Comparison of ENCODE assay signal across 8 cellular contexts in the genomic region with DNA sequence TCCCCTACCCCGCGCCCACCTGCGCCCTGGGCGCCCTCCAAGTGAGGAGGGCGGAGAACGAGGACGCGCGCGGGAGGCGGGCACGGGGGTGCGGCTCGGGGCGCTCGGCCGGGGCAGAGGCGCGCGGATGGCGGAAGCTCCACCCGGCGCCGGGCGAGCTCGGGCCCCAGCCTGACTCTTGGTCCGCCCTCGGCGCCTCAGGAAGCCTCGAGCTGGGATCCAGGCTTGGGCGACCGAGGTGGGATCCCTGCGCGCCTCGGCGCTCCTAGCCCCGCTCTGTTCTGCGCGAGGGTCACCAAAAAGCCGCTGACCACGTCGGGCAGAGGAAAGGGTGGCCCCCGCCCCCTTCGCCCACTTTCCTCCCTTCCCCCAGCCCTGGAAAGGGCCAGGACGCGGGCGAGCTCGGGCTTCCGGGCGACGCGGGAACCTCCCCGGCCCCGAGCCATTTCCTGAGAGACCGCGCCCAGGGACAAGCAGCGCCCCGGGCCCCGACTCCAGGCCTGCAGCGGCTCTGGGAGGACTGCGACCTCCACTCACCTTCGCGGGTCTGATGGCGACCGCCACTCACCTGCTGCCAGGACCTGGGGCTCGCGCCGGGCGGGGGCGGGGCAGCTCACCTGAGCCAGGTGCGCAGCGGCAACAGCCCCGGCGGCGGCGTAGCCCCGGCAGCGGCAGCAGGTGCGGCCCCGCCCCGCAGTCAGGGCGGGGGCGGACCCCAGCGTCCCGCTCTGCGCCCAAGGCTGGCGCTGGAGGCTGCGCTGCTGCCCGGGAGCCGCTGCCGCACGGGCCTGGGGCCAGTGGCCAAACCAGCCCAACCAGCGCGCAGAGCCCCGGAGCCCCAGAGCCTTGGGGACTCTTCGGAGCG. TPM values are rescaled to one million over a fixed set of nuclear protein-coding genes. Genes with fewer than 3 reads are reported as not detected.
DNase-seq lines count a peak whose midpoint lies in the region; ATAC-seq and TF ChIP-seq lines count a peak whose summit lies in the region.

No MANE protein-coding gene starts in this region.

- H3K27me3 ChIP-seq in foreskin keratinocyte (no peaks in the 10 kb centered on the region), prostate gland (replicated peaks; ENCODE audit: insufficient read depth) (no peaks in the 10 kb centered on the region)

- peak overlapping the region; percentile 97 for H3K4me3 Mint-ChIP-seq in activated CD8-positive, alpha-beta T cell treated with anti-CD3 and anti-CD28 coated beads, Interleukin-2, amount 10 ng/mL, durations not matched to agents 7 days and 5 days

- H3K27me3 Mint-ChIP-seq in activated CD8-positive, alpha-beta T cell treated with anti-CD3 and anti-CD28 coated beads, Interleukin-2, amount 10 ng/mL, durations not matched to agents 7 days and 5 days (ENCODE audit: low read depth), result no peaks in the 10 kb centered on the region

- H3K4me1 ChIP-seq in foreskin keratinocyte, result peaks cover 11% of the 10 kb centered on the region
- peaks cover 8% of the 10 kb centered on the region for H3K4me1 ChIP-seq in prostate gland (replicated peaks)

- H3K36me3 ChIP-seq in prostate gland, result no peaks in the 10 kb centered on the region

- peaks cover 30% of the 10 kb centered on the region for H3K4me1 Mint-ChIP-seq in activated CD8-positive, alpha-beta T cell treated with anti-CD3 and anti-CD28 coated beads, Interleukin-2, amount 10 ng/mL, durations not matched to agents 7 days and 5 days (ENCODE audit: low read depth)

- DNase-seq in COR-L47 (lab: John Stamatoyannopoulos, UW) (peak; percentile 42), LNCaP clone FGC (ENCODE audit: low read depth) (peak; percentile 34), foreskin keratinocyte (no peak), prostate gland (ENCODE audit: low spot score) (peak; percentile 48), erythroblast (lab: John Stamatoyannopoulos, UW) (no peak), GF-D8 (lab: John Stamatoyannopoulos, UW) (no peak)
- peak; percentile 69 for DNase-seq in activated CD8-positive, alpha-beta T cell treated with anti-CD3 and anti-CD28 coated beads, Interleukin-2, amount 10 ng/mL, durations not matched to agents 7 days and 5 days

- H3K27ac ChIP-seq in foreskin keratinocyte (no peak overlapping the region), prostate gland (peak overlapping the region; percentile 80 to 83)

- under 1% methylated on average over 70 of the region's 97 CpGs for WGBS in prostate gland

- TF ChIP-seq POLR2A in prostate gland (IDR thresholded peaks at IDR 0.05), result peak; percentile 24
- TF ChIP-seq POLR2A in erythroblast (IDR thresholded peaks at IDR 0.05; ENCODE audit: low read length), result no peak

- H3K36me3 Mint-ChIP-seq in activated CD8-positive, alpha-beta T cell treated with anti-CD3 and anti-CD28 coated beads, Interleukin-2, amount 10 ng/mL, durations not matched to agents 7 days and 5 days (ENCODE audit: low read depth), result peaks cover 8% of the 10 kb centered on the region

- CTCF ChIA-PET in activated CD8-positive, alpha-beta T cell treated with anti-CD3 and anti-CD28 coated beads, Interleukin-2, amount 10 ng/mL, durations not matched to agents 7 days and 5 days (lab: Charles Lee), result interaction anchor here (0.9 to 5.4 kb wide), 5 partner anchors 10 to 167 kb away, joined by 4 to 60 read pairs (median 7); a partner anchor contains a TSS

- ATAC-seq in activated CD8-positive, alpha-beta T cell treated with anti-CD3 and anti-CD28 coated beads, Interleukin-2, amount 10 ng/mL, durations not matched to agents 7 days and 5 days, result peak; percentile 58
- peak; percentile 63 for ATAC-seq in foreskin keratinocyte
- ATAC-seq in HG02798 (IDR thresholded peaks at IDR 0.05; ENCODE audit: poor library complexity, unreplicated experiment), result no peak

- H3K9me3 Mint-ChIP-seq in activated CD8-positive, alpha-beta T cell treated with anti-CD3 and anti-CD28 coated beads, Interleukin-2, amount 10 ng/mL, durations not matched to agents 7 days and 5 days (ENCODE audit: insufficient read depth), result no peaks in the 10 kb centered on the region

- no peaks in the 10 kb centered on the region for H3K9me3 ChIP-seq in prostate gland

- intact Hi-C loops in prostate gland (cut with DNase I), result no loop called here

- peak overlapping the region; percentile 93 for H3K27ac Mint-ChIP-seq in activated CD8-positive, alpha-beta T cell treated with anti-CD3 and anti-CD28 coated beads, Interleukin-2, amount 10 ng/mL, durations not matched to agents 7 days and 5 days

- TF ChIP-seq CTCF in LNCaP clone FGC (IDR thresholded peaks at IDR 0.05; ENCODE audit: control insufficient read depth, extremely low read depth, insufficient read depth) (no peak), foreskin keratinocyte (conservative IDR thresholded peaks at IDR 0.05) (no peak), prostate gland (IDR thresholded peaks at IDR 0.05) (no peak)

- H3K4me3 ChIP-seq in LNCaP clone FGC (ENCODE audit: low read depth, low read length) (peak overlapping the region; percentile 69), prostate gland (peak overlapping the region; percentile 52 to 67)

- POLR2A ChIA-PET in activated CD8-positive, alpha-beta T cell treated with anti-CD3 and anti-CD28 coated beads, Interleukin-2, amount 10 ng/mL, durations not matched to agents 7 days and 5 days (lab: Charles Lee), result interaction anchor here (0.8 to 3.9 kb wide), 12 partner anchors 10 to 148 kb away, joined by 3 to 59 read pairs (median 5); a partner anchor contains a TSS

RNA-seq across cellular contexts. Expression of a gene that starts 2.2 kb away (rescaled TPM):
- total RNA-seq in activated CD8-positive, alpha-beta T cell treated with anti-CD3 and anti-CD28 coated beads, Interleukin-2, amount 10 ng/mL, durations not matched to agents 7 days and 5 days, result 100 to 1,000 TPM; 160 to 168 TPM
- total RNA-seq in foreskin keratinocyte, result 10.8 and 11.8 TPM in 2 replicates
- polyA plus RNA-seq in foreskin keratinocyte, result 14.4 and 17.7 TPM in 2 replicates
- total RNA-seq in prostate gland, result 10 to 100 TPM; 40.4 to 75.6 TPM

RNA-seq across cellular contexts. Expression of a gene that starts 23.0 kb away (rescaled TPM):
- under 1 TPM in 1 of 2 experiments, not detected in 1; 0.13 TPM for total RNA-seq in activated CD8-positive, alpha-beta T cell treated with anti-CD3 and anti-CD28 coated beads, Interleukin-2, amount 10 ng/mL, durations not matched to agents 7 days and 5 days
- total RNA-seq in foreskin keratinocyte, result 148 and 170 TPM in 2 replicates
- polyA plus RNA-seq in foreskin keratinocyte, result 149 and 165 TPM in 2 replicates
- 10 to 100 TPM; 58.6 to 88.4 TPM for total RNA-seq in prostate gland

RNA-seq across cellular contexts. Expression of a gene that starts 24.8 kb away (rescaled TPM):
- 10 to 100 TPM; 72.6 to 78.9 TPM for total RNA-seq in activated CD8-positive, alpha-beta T cell treated with anti-CD3 and anti-CD28 coated beads, Interleukin-2, amount 10 ng/mL, durations not matched to agents 7 days and 5 days
- 19.0 and 26.0 TPM in 2 replicates for total RNA-seq in foreskin keratinocyte
- 23.1 and 31.2 TPM in 2 replicates for polyA plus RNA-seq in foreskin keratinocyte
- 1 to 10 TPM; 8.4 to 9.1 TPM for total RNA-seq in prostate gland

RNA-seq across cellular contexts. Expression of a gene that starts 33.1 kb away (rescaled TPM):
- total RNA-seq in activated CD8-positive, alpha-beta T cell treated with anti-CD3 and anti-CD28 coated beads, Interleukin-2, amount 10 ng/mL, durations not matched to agents 7 days and 5 days, result 10 to 100 TPM; 24.6 to 26.1 TPM
- total RNA-seq in foreskin keratinocyte, result 28.1 and 30.0 TPM in 2 replicates
- 33.1 and 38.2 TPM in 2 replicates for polyA plus RNA-seq in foreskin keratinocyte
- total RNA-seq in prostate gland, result 10 to 100 TPM; 46.3 to 50.3 TPM

RNA-seq across cellular contexts. Expression of a gene that starts 47.7 kb away (rescaled TPM):
- total RNA-seq in activated CD8-positive, alpha-beta T cell treated with anti-CD3 and anti-CD28 coated beads, Interleukin-2, amount 10 ng/mL, durations not matched to agents 7 days and 5 days, result under 1 TPM; 0.26 to 0.52 TPM
- total RNA-seq in foreskin keratinocyte (12.7 and 28.4 TPM in 2 replicates), prostate gland (10 to 100 TPM in 1 of 2 donors, 1 to 10 TPM in 1; 5.8 to 14.2 TPM)
- 13.6 and 37.2 TPM in 2 replicates for polyA plus RNA-seq in foreskin keratinocyte

Comparison
In these comparisons a context has a peak if more than half of its experiments do, and no peak if none do; other contexts are left out.
1. DNase-seq: peak in COR-L47 (single experiment), LNCaP clone FGC (single experiment), activated CD8-positive, alpha-beta T cell treated with anti-CD3 and anti-CD28 coated beads, Interleukin-2, amount 10 ng/mL, durations not matched to agents 7 days and 5 days (single experiment) and prostate gland (single experiment); none in foreskin keratinocyte (0 of 2), erythroblast (0 of 2) and GF-D8 (single experiment).
2. RNA of a gene that starts 23.0 kb away (total RNA-seq): 148 to 170 TPM in foreskin keratinocyte and 58.6 to 88.4 TPM in prostate gland; 0.13 TPM in activated CD8-positive, alpha-beta T cell treated with anti-CD3 and anti-CD28 coated beads, Interleukin-2, amount 10 ng/mL, durations not matched to agents 7 days and 5 days; every median in the first group is over 10 times any median in the second.